Comparison of ENCODE assay signal across 9 cellular contexts in the genomic region with DNA sequence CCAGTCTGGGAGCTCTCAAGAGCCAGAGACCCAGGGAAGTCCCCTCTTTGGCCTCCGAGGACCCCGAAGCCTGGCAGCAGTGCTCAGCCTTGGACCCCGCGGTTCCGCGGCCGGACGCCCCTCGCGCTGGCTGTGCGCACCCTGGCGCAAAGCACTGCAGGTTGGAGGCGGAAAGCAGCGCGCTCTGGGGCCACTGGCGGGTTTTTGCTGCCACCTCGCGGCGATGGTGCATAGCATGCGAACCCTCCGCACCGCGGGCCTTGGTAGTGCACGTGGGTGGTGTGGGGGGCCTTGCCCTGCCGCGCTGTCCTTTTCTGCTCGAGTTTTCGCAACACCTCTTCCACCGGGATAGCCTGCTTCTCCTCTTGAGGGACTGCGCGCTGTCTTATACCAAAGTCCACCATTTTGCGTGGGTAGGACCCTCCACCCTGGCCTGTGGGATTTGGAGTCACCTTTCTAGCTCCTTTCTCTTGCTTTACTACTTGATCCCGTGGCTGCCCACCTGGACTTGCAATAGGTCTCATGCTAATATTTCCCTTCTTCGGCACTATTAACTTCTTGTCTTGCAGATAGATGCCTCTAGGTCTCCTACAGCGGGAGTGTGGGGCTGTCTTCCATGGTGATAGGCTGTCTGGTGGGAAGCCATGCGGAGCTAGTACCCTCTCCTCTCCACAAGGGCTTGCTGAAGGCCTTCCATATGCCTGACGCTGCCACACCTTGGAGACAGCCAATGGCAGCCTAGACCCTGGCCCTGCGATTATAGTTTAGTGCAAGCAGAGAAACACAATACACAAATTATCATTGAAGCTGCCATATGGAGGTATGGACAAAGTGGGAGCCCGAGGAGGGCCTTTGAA. TPM values are rescaled to one million over a fixed set of nuclear protein-coding genes. Genes with fewer than 3 reads are reported as not detected.
DNase-seq lines count a peak whose midpoint lies in the region; ATAC-seq, FAIRE-seq and TF ChIP-seq lines count a peak whose summit lies in the region.
"Had no signal": no experiment of that assay in that cellular context is flagged by ENCODE, and none has a peak within 500 bp of the region (broad histone marks: within the 10 kb centered on the region; RNA-seq: fewer than 3 reads in every experiment).

No MANE protein-coding gene starts in this region.

- H3K4me1 ChIP-seq in kidney (ENCODE audit: control insufficient read depth in 1 of 2, insufficient read depth in 1 of 2, low read depth in 1 of 2, low read length in 2 of 2): peaks cover 5 to 25% of the 10 kb centered on the region in 2 donors

- peak; percentile 94 for TF ChIP-seq CTCF in bronchial epithelial cell (IDR thresholded peaks at IDR 0.05; ENCODE audit: insufficient read depth, low read length, severe bottlenecking)
- peak; percentile 89 for TF ChIP-seq CTCF in kidney (IDR thresholded peaks at IDR 0.05; ENCODE audit: borderline replicate concordance, extremely low read depth, insufficient read depth)

- H3K36me3 ChIP-seq in bronchial epithelial cell (ENCODE audit: control insufficient read depth, insufficient read depth, low read length) (no peaks in the 10 kb centered on the region), kidney (ENCODE audit: control insufficient read depth in 1 of 2, insufficient read depth in 2 of 2, low read length in 2 of 2) (no peaks in the 10 kb centered on the region)

- DNase-seq in ELR (ENCODE audit: low read depth) (peak; percentile 79), NCI-H2196 treated with DMSO at 0.1 percent for 48 hours (lab: John Stamatoyannopoulos, UW; ENCODE audit: unreplicated experiment) (peak; percentile 37), bronchial epithelial cell (ENCODE audit: low read depth) (peak; percentile 33), kidney (peak; percentile 91)
- DNase-seq in activated CD4-positive, CD25-positive, alpha-beta regulatory T cell (lab: John Stamatoyannopoulos, UW): peak; percentile 42 to 69 (median 58)
- peak; percentile 61 to 81 for DNase-seq in stimulated activated CD4-positive, alpha-beta T cell treated with anti-CD3 and anti-CD28 coated beads, Interleukin-1b, Interleukin-23, amount 100 ng/mL, for 4 hours (ENCODE audit: low read depth in 2 of 2)

- no peaks in the 10 kb centered on the region for H3K9me3 ChIP-seq in kidney (ENCODE audit: control insufficient read depth in 1 of 2, low read length in 2 of 2)

- H3K27ac ChIP-seq in kidney (ENCODE audit: low read depth in 2 of 2, low read length in 2 of 2): no peak overlapping the region
- H3K27ac ChIP-seq: skin epidermis had no signal

- intact Hi-C loops in kidney (cut with DNase I): loop anchor here (10.0 kb wide), 2 partner anchors 471 to 561 kb away; no protein-coding TSS in a partner anchor

- H3K4me3 ChIP-seq in bronchial epithelial cell (ENCODE audit: low read depth, low read length) (no peak overlapping the region), kidney (ENCODE audit: low read length in 2 of 2) (peak overlapping the region in 1 of 2 donors; percentile 48)

- H3K9ac ChIP-seq in kidney (ENCODE audit: low read length in 2 of 2): no peak overlapping the region

- ATAC-seq in HG02763 (IDR thresholded peaks at IDR 0.05; ENCODE audit: unreplicated experiment): peak; percentile 50
- no peak for ATAC-seq in GM19452 (IDR thresholded peaks at IDR 0.05; ENCODE audit: unreplicated experiment)

- H3K27me3 ChIP-seq in bronchial epithelial cell (ENCODE audit: control insufficient read depth, insufficient read depth, low read length): peaks cover 28% of the 10 kb centered on the region

- FAIRE-seq in bronchial epithelial cell (lab: Jason Lieb, UNC): no peak
- no peak for FAIRE-seq in kidney (lab: Jason Lieb, UNC)

RNA-seq across cellular contexts. Expression of a gene that starts 14.3 kb away (rescaled TPM):
- total RNA-seq in bronchial epithelial cell (not detected in 2 replicates), kidney (0.16 TPM)
- polyA plus RNA-seq in kidney (ENCODE audit: insufficient read depth, low read depth, low replicate concordance): 0.19 TPM

RNA-seq across cellular contexts. Expression of a gene that starts 53.4 kb away (rescaled TPM):
- total RNA-seq in bronchial epithelial cell: 3.7 and 4.2 TPM in 2 replicates
- total RNA-seq in kidney: 0.28 TPM
- 0.62 TPM for polyA plus RNA-seq in kidney (ENCODE audit: insufficient read depth, low read depth, low replicate concordance)

Comparison
In these comparisons a context has a peak if more than half of its experiments do, and no peak if none do; other contexts are left out.
1. DNase-seq: peak in every context shown above with its lines; median percentile 91 in kidney; 79 in ELR; 71 in stimulated activated CD4-positive, alpha-beta T cell treated with anti-CD3 and anti-CD28 coated beads, Interleukin-1b, Interleukin-23, amount 100 ng/mL, for 4 hours; 58 in activated CD4-positive, CD25-positive, alpha-beta regulatory T cell; 37 in NCI-H2196 treated with DMSO at 0.1 percent for 48 hours; 33 in bronchial epithelial cell.